17 cellular contexts compared by ENCODE assay signal in the genomic region with DNA sequence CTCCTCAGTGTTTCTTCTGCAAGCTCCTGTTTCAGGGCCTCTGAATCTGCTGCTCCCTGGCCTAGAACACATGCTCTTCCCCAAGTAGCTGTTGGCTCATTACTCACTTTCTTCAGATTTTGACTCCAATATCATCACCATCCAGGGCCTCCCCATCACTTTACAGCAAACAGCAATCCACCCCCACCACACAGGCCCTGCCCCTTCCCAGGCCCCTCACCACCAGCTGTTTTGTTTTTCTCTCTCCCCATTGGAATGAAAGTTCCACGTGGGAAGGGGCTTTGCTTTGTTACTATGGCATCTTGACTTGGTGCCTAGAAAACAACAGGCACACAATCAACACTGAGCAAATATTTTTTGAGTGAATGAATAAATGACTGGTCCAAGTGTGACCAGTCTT. TPM values are rescaled to one million over a fixed set of nuclear protein-coding genes. Genes with fewer than 3 reads are reported as not detected.
A peak's percentile ranks its signal among the peaks of the same experiment; 100 is the strongest.
DNase-seq lines count a peak whose midpoint lies in the region; ATAC-seq and TF ChIP-seq lines count a peak whose summit lies in the region.
"Had no signal": no experiment of that assay in that cellular context is flagged by ENCODE, and none has a peak within 500 bp of the region (broad histone marks: within the 10 kb centered on the region; RNA-seq: fewer than 3 reads in every experiment).

No MANE protein-coding gene starts in this region.

- DNase-seq in stimulated activated naive CD8-positive, alpha-beta T cell treated with anti-CD3 and anti-CD28 coated beads, Interleukin-15, Interleukin-2, amounts not matched to agents 100 U/mL and 50 U/mL, for 24 hours, result no peak
- no peak for DNase-seq in mesothelial cell of epicardium (ENCODE audit: low spot score in 2 of 2, unreplicated experiment in 2 of 2)
- no peak for DNase-seq in GM10266 (ENCODE audit: extremely low spot score)
- DNase-seq in KBM-7, result no peak
- DNase-seq in RKO (ENCODE audit: low spot score), result no peak
- DNase-seq in OCI-LY7 (ENCODE audit: low spot score), result no peak
- DNase-seq: activated T-cell treated with anti-CD3 and anti-CD28 coated beads, Interleukin-2, amount 50 U/mL, for 1 hour; AML-193; mammary epithelial cell; NCI-H446 treated with DMSO at 0.1 percent for 48 hours had no signal

- peak overlapping the region; percentile 5 for H3K27ac Mint-ChIP-seq in stimulated activated naive CD8-positive, alpha-beta T cell treated with anti-CD3 and anti-CD28 coated beads, Interleukin-15, Interleukin-2, amounts not matched to agents 100 ng/mL and 50 ng/mL, for 24 hours
- H3K27ac Mint-ChIP-seq in brain (peak overlapping the region; percentile 65 to 94 (median 86)), mesothelial cell of epicardium (peak overlapping the region; percentile 31)

- no peak for ATAC-seq in stimulated activated naive CD8-positive, alpha-beta T cell treated with anti-CD3 and anti-CD28 coated beads, Interleukin-15, Interleukin-2, amounts not matched to agents 100 U/mL and 50 U/mL, for 24 hours
- ATAC-seq: HCT116, SK-N-SH treated with all-trans-retinoic acid at 6 μM for 48 hours had no signal

- no peak for TF ChIP-seq CTCF in brain (conservative IDR thresholded peaks at IDR 0.05)
- TF ChIP-seq CTCF in mesothelial cell of epicardium (IDR thresholded peaks at IDR 0.05; ENCODE audit: unreplicated experiment), result no peak
- TF ChIP-seq CTCF in GM10266 (IDR thresholded peaks at IDR 0.05; ENCODE audit: control insufficient read depth, insufficient read depth, low read depth, missing control alignments), result no peak
- TF ChIP-seq CTCF in OCI-LY7 (conservative IDR thresholded peaks at IDR 0.05; ENCODE audit: low read length), result no peak

- no peaks in the 10 kb centered on the region for H3K27me3 Mint-ChIP-seq in stimulated activated naive CD8-positive, alpha-beta T cell treated with anti-CD3 and anti-CD28 coated beads, Interleukin-15, Interleukin-2, amounts not matched to agents 100 ng/mL and 50 ng/mL, for 24 hours
- peaks cover 3% of the 10 kb centered on the region for H3K27me3 Mint-ChIP-seq in brain
- H3K27me3 Mint-ChIP-seq in mesothelial cell of epicardium (ENCODE audit: low read depth), result no peaks in the 10 kb centered on the region

- H3K4me3 Mint-ChIP-seq in stimulated activated naive CD8-positive, alpha-beta T cell treated with anti-CD3 and anti-CD28 coated beads, Interleukin-15, Interleukin-2, amounts not matched to agents 100 ng/mL and 50 ng/mL, for 24 hours, result no peak overlapping the region
- H3K4me3 Mint-ChIP-seq in brain (peak overlapping the region; percentile 23 to 76 (median 61)), mesothelial cell of epicardium (no peak overlapping the region)

- H3K4me2 ChIP-seq in OCI-LY7 (ENCODE audit: low read length), result no peak overlapping the region

- no peak overlapping the region for H3K27ac ChIP-seq in OCI-LY7 (ENCODE audit: low read depth, low read length, poor library complexity, severe bottlenecking)
- H3K27ac ChIP-seq: parathyroid adenoma, suprapubic skin had no signal

- in situ Hi-C loops in KBM-7 (cut with MboI; ENCODE audit: low pct_unique_long_range_greater_than_20kb, low sequenced_read_pairs), result no loop called here

- no peaks in the 10 kb centered on the region for H3K9me3 Mint-ChIP-seq in stimulated activated naive CD8-positive, alpha-beta T cell treated with anti-CD3 and anti-CD28 coated beads, Interleukin-15, Interleukin-2, amounts not matched to agents 100 ng/mL and 50 ng/mL, for 24 hours
- H3K9me3 Mint-ChIP-seq in brain, result peaks cover 0 to 4% (median 0%) of the 10 kb centered on the region in 5 experiments
- H3K9me3 Mint-ChIP-seq in mesothelial cell of epicardium, result peaks cover 3% of the 10 kb centered on the region

- CTCF ChIA-PET in OCI-LY7 (lab: Charles Lee; ENCODE audit: unreplicated experiment), result no interaction called here

- intact Hi-C loops in OCI-LY7 (cut with micrococcal nuclease; ENCODE audit: unreplicated experiment), result loop anchor here (5.0 kb wide), 1 partner anchor 187 kb away; a partner anchor contains a TSS

- no peak overlapping the region for H3K4me3 ChIP-seq in OCI-LY7 (ENCODE audit: low read depth, low read length, poor library complexity, severe bottlenecking)
- H3K4me3 ChIP-seq: dorsolateral prefrontal cortex, suprapubic skin had no signal

- no peaks in the 10 kb centered on the region for H3K9me2 ChIP-seq in OCI-LY7 (ENCODE audit: insufficient read depth, low read length)

- BruUV-seq in OCI-LY7 (replicated peaks; lab: Mats Ljungman, UMichigan), result no TSS peak

- H4K20me1 ChIP-seq in OCI-LY7 (ENCODE audit: insufficient read depth, low read length), result peaks cover 16% of the 10 kb centered on the region

- POLR2A ChIA-PET in OCI-LY7 (lab: Charles Lee), result no interaction called here

- no peaks in the 10 kb centered on the region for H3K9me3 ChIP-seq in OCI-LY7 (ENCODE audit: low read length)
- H3K9me3 ChIP-seq: suprapubic skin had no signal

- peaks cover 64% of the 10 kb centered on the region for H3K4me1 Mint-ChIP-seq in stimulated activated naive CD8-positive, alpha-beta T cell treated with anti-CD3 and anti-CD28 coated beads, Interleukin-15, Interleukin-2, amounts not matched to agents 100 ng/mL and 50 ng/mL, for 24 hours (ENCODE audit: low read depth)
- H3K4me1 Mint-ChIP-seq in brain (peaks cover 89% of the 10 kb centered on the region), mesothelial cell of epicardium (peaks cover 40% of the 10 kb centered on the region)

- H3K79me2 ChIP-seq in OCI-LY7 (ENCODE audit: insufficient read depth, low read depth, low read length), result peaks cover 34% of the 10 kb centered on the region

- H3K36me3 ChIP-seq in OCI-LY7 (ENCODE audit: insufficient read depth, low read length), result 0 out of 2 replicates have a peak, but pooled peaks cover 6% of the 10 kb centered on the region
- H3K36me3 ChIP-seq: suprapubic skin had no signal

- no peak overlapping the region for H2AFZ ChIP-seq in OCI-LY7 (ENCODE audit: low read length)
- H2AFZ ChIP-seq: parathyroid adenoma had no signal

- peaks cover 14% of the 10 kb centered on the region for H3K36me3 Mint-ChIP-seq in stimulated activated naive CD8-positive, alpha-beta T cell treated with anti-CD3 and anti-CD28 coated beads, Interleukin-15, Interleukin-2, amounts not matched to agents 100 ng/mL and 50 ng/mL, for 24 hours (ENCODE audit: low read depth)
- H3K36me3 Mint-ChIP-seq in brain (peaks cover 9% of the 10 kb centered on the region), mesothelial cell of epicardium (peaks cover 4% of the 10 kb centered on the region)

- H3K4me1 ChIP-seq in OCI-LY7 (ENCODE audit: insufficient read depth, low read length, poor library complexity, severe bottlenecking), result peaks cover 10% of the 10 kb centered on the region
- H3K4me1 ChIP-seq: parathyroid adenoma had no signal

RNA-seq across cellular contexts. Expression of a gene that starts 4.0 kb away (rescaled TPM):
- polyA plus RNA-seq in brain (ENCODE audit: insufficient read depth, low read depth, low replicate concordance), result 11.5 TPM
- total RNA-seq in mesothelial cell of epicardium (37.1 to 40.2 TPM (median 38.4 TPM) in 3 replicates), OCI-LY7 (2022) (27.3 and 29.4 TPM in 2 replicates)
- 25.7 and 29.0 TPM in 2 replicates for total RNA-seq in OCI-LY7 (2014; rRNA removed; shearing (Covaris generic))

RNA-seq across cellular contexts. Expression of a gene that starts 27.1 kb away (rescaled TPM):
- polyA plus RNA-seq in brain (ENCODE audit: insufficient read depth, low read depth, low replicate concordance), result 139 TPM
- total RNA-seq in mesothelial cell of epicardium (86.7 to 89.1 TPM (median 87.0 TPM) in 3 replicates), OCI-LY7 (2022) (55.4 and 57.6 TPM in 2 replicates)
- 30.0 and 55.1 TPM in 2 replicates for total RNA-seq in OCI-LY7 (2014; rRNA removed; shearing (Covaris generic))

RNA-seq across cellular contexts. Expression of a gene that starts 34.8 kb away (rescaled TPM):
- 6.1 TPM for polyA plus RNA-seq in brain (ENCODE audit: insufficient read depth, low read depth, low replicate concordance)
- total RNA-seq in mesothelial cell of epicardium, result 1.9 to 2.4 TPM (median 2.1 TPM) in 3 replicates
- total RNA-seq in OCI-LY7 (2014; rRNA removed; shearing (Covaris generic)), result 0.06 TPM in 1 of 2 replicates, not detected in the other
- total RNA-seq in OCI-LY7 (2022), result 0.13 TPM in 1 of 2 replicates, not detected in the other

Comparison
In these comparisons a context has a peak if more than half of its experiments do, and no peak if none do; other contexts are left out.
1. H3K27ac Mint-ChIP-seq: peak in every context shown above with its lines; median percentile 86 in brain; 31 in mesothelial cell of epicardium; 5 in stimulated activated naive CD8-positive, alpha-beta T cell treated with anti-CD3 and anti-CD28 coated beads, Interleukin-15, Interleukin-2, amounts not matched to agents 100 ng/mL and 50 ng/mL, for 24 hours.
2. H3K4me3 Mint-ChIP-seq: peak in brain (5 of 5); none in stimulated activated naive CD8-positive, alpha-beta T cell treated with anti-CD3 and anti-CD28 coated beads, Interleukin-15, Interleukin-2, amounts not matched to agents 100 ng/mL and 50 ng/mL, for 24 hours (single experiment) and mesothelial cell of epicardium (single experiment).